8 cellular contexts compared by ENCODE assay signal in the genomic region with DNA sequence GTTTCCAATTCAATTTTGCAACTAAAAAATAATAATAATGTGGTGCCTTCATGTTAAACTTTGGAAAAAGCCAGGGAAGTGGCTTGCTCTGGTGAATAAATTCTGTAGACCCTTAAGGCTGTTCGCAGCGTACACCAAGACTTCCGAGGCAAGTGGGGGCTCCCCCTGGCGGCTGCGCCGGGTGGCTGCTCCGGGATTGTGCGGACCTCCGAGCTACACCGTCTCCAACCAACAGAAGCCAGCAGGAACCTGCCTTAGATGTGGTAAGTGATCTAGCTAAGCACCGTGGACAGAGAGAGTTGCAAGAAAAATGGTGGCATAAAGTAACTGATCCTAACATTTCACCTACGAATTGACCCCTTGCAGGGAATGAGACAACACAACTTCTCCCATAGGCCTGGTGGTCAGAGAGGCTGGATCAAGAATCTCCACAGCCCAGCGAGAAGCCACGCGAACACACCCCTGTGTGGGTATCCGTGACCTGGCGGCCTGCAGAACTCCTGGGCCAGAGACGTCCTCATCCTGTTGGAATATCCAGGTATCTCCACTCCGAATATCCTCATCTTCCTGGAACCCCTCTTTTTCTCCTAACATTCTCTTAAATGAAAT.
A peak's percentile ranks its signal among the peaks of the same experiment; 100 is the strongest.
DNase-seq lines count a peak whose midpoint lies in the region; ATAC-seq and TF ChIP-seq lines count a peak whose summit lies in the region.

No MANE protein-coding gene starts in this region.

- peaks cover 14% of the 10 kb centered on the region for H3K27me3 Mint-ChIP-seq in Calu3 (ENCODE audit: unreplicated experiment)

- peaks cover 8% of the 10 kb centered on the region for H3K36me3 Mint-ChIP-seq in Calu3 (ENCODE audit: insufficient read depth, unreplicated experiment)

- H3K4me3 Mint-ChIP-seq in Calu3 (ENCODE audit: low read depth, unreplicated experiment) = peak overlapping the region; percentile 63

- H3K36me3 ChIP-seq in lung (ENCODE audit: control insufficient read depth in 2 of 2, insufficient read depth in 2 of 2, low read length in 2 of 2) = no peaks in the 10 kb centered on the region

- intact Hi-C loops in Calu3 (cut with micrococcal nuclease; ENCODE audit: unreplicated experiment) = loop anchor here (1.0 kb wide), 1 partner anchor 209 kb away; no protein-coding TSS in a partner anchor

- no peak overlapping the region for H3K27ac Mint-ChIP-seq in Calu3 (ENCODE audit: unreplicated experiment)

- H3K4me1 Mint-ChIP-seq in Calu3 (ENCODE audit: low read depth, unreplicated experiment) = no peaks in the 10 kb centered on the region

- H3K27ac ChIP-seq in lung (ENCODE audit: low read depth in 1 of 2, low read length in 1 of 2) = no peak overlapping the region

- H3K9me3 Mint-ChIP-seq in Calu3 (ENCODE audit: low read depth, unreplicated experiment) = peaks cover 5% of the 10 kb centered on the region

- H3K4me1 ChIP-seq in lung (ENCODE audit: control insufficient read depth in 2 of 2, insufficient read depth in 2 of 2, low read length in 2 of 2) = no peaks in the 10 kb centered on the region

- peak; percentile 91 for ATAC-seq in GM21381 (IDR thresholded peaks at IDR 0.05; ENCODE audit: unreplicated experiment)
- ATAC-seq in lung (ENCODE audit: insufficient read depth, low FRiP score) = no peak

- CTCF ChIA-PET in Calu3 (lab: Charles Lee) = interaction anchor here (0.7 to 1.5 kb wide), 8 partner anchors 8 to 213 kb away, joined by 3 to 10 read pairs (median 4); no protein-coding TSS in a partner anchor

- H3K27me3 ChIP-seq in lung (ENCODE audit: control insufficient read depth, insufficient read depth) = no peaks in the 10 kb centered on the region

- no TSS peak for BruUV-seq in Calu3 (replicated peaks; lab: Mats Ljungman, UMichigan)

- in situ Hi-C loops in KBM-7 (cut with MboI; ENCODE audit: low pct_unique_long_range_greater_than_20kb, low sequenced_read_pairs) = loop anchor here (10.0 kb wide), 1 partner anchor 213 kb away; no protein-coding TSS in a partner anchor

- peak; percentile 85 for DNase-seq in Calu3
- peak; percentile 70 for DNase-seq in KBM-7
- peak; percentile 10 to 31 for DNase-seq in activated CD4-positive, alpha-beta T cell treated with anti-CD3 and anti-CD28 coated beads for 4 hours
- DNase-seq in ecto neural progenitor cell (ENCODE audit: low spot score) = peak; percentile 87
- DNase-seq in lung (ENCODE audit: low spot score) = peak; percentile 55
- DNase-seq in stimulated activated CD4-positive, alpha-beta T cell treated with anti-CD3 and anti-CD28 coated beads, TNF-alpha, amount 100 ng/mL, for 24 hours (ENCODE audit: low read depth in 3 of 3) = peak; percentile 24 to 65 (median 34)
- no peak for DNase-seq in NCI-H2081 treated with DMSO at 0.1 percent for 48 hours (lab: John Stamatoyannopoulos, UW)

- H3K9me3 ChIP-seq in lung (ENCODE audit: control insufficient read depth in 2 of 2, insufficient read depth in 1 of 2, low read length in 1 of 2) = peaks cover 2 to 9% of the 10 kb centered on the region in 2 donors

- TF ChIP-seq CTCF in Calu3 (IDR thresholded peaks at IDR 0.05; ENCODE audit: unreplicated experiment) = peak; percentile 70
- peak; percentile 10 for TF ChIP-seq CTCF in lung (IDR thresholded peaks at IDR 0.05; ENCODE audit: control extremely low read depth, extremely low read depth)

- 34 to 35% methylated on average over 19 of the region's 19 CpGs for WGBS in lung, 2 donors

- H3K4me3 ChIP-seq in lung = no peak overlapping the region
